1 cellular context compared by ENCODE assay signal in the genomic region with DNA sequence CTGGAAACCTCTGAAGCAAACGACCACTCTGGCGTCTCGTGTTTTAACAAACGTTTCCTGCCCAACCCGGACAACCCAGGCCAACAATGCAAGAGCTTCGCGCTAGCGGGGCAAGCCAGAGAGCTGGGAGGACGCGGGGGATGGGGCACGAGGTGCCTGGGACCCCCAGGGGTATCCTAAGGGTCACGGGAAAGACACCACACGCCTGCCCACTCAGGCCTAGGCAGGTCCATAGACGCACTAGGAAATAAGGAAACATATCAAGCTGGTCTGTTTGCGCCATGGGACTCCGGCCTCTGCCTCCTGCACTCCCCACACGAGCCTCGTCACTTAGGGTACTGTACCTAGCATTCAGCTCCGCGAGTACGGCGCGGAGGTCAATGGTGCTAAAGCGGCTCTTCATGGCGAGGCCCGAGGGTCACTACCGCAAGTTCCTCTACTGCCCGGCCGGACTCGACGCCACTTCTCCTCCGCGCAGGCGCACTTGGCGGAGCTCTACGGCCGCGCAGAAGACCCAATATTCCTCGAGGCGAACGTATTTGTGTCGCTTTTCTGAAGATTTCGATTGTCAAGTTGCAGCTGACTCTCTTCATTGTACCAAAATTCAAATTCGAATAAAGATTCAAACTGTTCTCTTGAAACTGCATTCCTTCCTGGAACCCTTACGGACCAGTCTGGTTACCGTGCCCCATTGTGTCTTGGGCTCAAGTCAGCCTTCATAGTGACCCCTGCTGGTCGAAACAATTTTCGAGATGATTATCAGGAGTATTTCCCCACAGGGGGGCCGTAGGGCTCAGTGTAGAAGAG.
A peak's percentile ranks its signal among the peaks of the same experiment; 100 is the strongest.
TF ChIP-seq lines count a peak whose summit lies in the region.

A gene with protein sequence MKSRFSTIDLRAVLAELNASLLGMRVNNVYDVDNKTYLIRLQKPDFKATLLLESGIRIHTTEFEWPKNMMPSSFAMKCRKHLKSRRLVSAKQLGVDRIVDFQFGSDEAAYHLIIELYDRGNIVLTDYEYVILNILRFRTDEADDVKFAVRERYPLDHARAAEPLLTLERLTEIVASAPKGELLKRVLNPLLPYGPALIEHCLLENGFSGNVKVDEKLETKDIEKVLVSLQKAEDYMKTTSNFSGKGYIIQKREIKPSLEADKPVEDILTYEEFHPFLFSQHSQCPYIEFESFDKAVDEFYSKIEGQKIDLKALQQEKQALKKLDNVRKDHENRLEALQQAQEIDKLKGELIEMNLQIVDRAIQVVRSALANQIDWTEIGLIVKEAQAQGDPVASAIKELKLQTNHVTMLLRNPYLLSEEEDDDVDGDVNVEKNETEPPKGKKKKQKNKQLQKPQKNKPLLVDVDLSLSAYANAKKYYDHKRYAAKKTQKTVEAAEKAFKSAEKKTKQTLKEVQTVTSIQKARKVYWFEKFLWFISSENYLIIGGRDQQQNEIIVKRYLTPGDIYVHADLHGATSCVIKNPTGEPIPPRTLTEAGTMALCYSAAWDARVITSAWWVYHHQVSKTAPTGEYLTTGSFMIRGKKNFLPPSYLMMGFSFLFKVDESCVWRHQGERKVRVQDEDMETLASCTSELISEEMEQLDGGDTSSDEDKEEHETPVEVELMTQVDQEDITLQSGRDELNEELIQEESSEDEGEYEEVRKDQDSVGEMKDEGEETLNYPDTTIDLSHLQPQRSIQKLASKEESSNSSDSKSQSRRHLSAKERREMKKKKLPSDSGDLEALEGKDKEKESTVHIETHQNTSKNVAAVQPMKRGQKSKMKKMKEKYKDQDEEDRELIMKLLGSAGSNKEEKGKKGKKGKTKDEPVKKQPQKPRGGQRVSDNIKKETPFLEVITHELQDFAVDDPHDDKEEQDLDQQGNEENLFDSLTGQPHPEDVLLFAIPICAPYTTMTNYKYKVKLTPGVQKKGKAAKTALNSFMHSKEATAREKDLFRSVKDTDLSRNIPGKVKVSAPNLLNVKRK (minus strand): TSS at position 438 of the 807 bp plus-strand sequence. CDS start 35 bp downstream, at position 403.

TF ChIP-seq in HepG2, 621 proteins besides CTCF, POLR2A, EP300 and RAD21 (continued from another document and continues in another):
- TF ChIP-seq, protein P1, sequence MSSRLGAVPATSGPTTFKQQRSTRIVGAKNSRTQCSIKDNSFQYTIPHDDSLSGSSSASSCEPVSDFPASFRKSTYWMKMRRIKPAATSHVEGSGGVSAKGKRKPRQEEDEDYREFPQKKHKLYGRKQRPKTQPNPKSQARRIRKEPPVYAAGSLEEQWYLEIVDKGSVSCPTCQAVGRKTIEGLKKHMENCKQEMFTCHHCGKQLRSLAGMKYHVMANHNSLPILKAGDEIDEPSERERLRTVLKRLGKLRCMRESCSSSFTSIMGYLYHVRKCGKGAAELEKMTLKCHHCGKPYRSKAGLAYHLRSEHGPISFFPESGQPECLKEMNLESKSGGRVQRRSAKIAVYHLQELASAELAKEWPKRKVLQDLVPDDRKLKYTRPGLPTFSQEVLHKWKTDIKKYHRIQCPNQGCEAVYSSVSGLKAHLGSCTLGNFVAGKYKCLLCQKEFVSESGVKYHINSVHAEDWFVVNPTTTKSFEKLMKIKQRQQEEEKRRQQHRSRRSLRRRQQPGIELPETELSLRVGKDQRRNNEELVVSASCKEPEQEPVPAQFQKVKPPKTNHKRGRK (CRISPR knock-in tag; IDR thresholded peaks at IDR 0.05) = no peak
- TF ChIP-seq JUNB (CRISPR knock-in tag; IDR thresholded peaks at IDR 0.05; ENCODE audit: borderline replicate concordance) (no peak), ZNF350 (CRISPR knock-in tag; IDR thresholded peaks at IDR 0.05; ENCODE audit: borderline replicate concordance, low read depth) (peak; percentile 81; the same call in 1 of the 2 replicates), ZNF891 (CRISPR knock-in tag; IDR thresholded peaks at IDR 0.05) (peak; percentile 66; the same call in 1 of the 2 replicates), ZNF781 (CRISPR knock-in tag; IDR thresholded peaks at IDR 0.05; ENCODE audit: borderline replicate concordance, not compliant biosample characterization) (peak; percentile 85), NFYC (CRISPR knock-in tag; IDR thresholded peaks at IDR 0.05) (no peak), NR1H2 (CRISPR knock-in tag; IDR thresholded peaks at IDR 0.05; ENCODE audit: borderline replicate concordance, low read depth) (peak; percentile 52; the same call in 1 of the 2 replicates), SIN3B (IDR thresholded peaks at IDR 0.05; ENCODE audit: low read length) (no peak; the same call in 1 of the 2 replicates), SMYD3 (CRISPR knock-in tag; IDR thresholded peaks at IDR 0.05) (peak; percentile 78; the same call in 1 of the 2 replicates), GATAD1 (CRISPR knock-in tag; IDR thresholded peaks at IDR 0.05) (peak; percentile 91), NFIC (IDR thresholded peaks at IDR 0.05; ENCODE audit: low read length) (no peak), MATR3 (CRISPR knock-in tag; IDR thresholded peaks at IDR 0.05) (no peak), NFRKB (IDR thresholded peaks at IDR 0.05) (no peak), ZNF274 (CRISPR knock-in tag; IDR thresholded peaks at IDR 0.05) (peak; percentile 93), TOE1 (CRISPR knock-in tag; IDR thresholded peaks at IDR 0.05) (no peak; the same call in 1 of the 2 replicates), ZBTB38 (CRISPR knock-in tag; IDR thresholded peaks at IDR 0.05) (peak; percentile 67), ZNF510 (CRISPR knock-in tag; IDR thresholded peaks at IDR 0.05; ENCODE audit: low read depth) (no peak), FLYWCH1 (CRISPR knock-in tag; IDR thresholded peaks at IDR 0.05) (no peak), ZNF563 (CRISPR knock-in tag; IDR thresholded peaks at IDR 0.05) (peak; percentile 90; the same call in 1 of the 2 replicates), CEBPG (CRISPR knock-in tag; IDR thresholded peaks at IDR 0.05) (no peak)
- TF ChIP-seq, protein P2, sequence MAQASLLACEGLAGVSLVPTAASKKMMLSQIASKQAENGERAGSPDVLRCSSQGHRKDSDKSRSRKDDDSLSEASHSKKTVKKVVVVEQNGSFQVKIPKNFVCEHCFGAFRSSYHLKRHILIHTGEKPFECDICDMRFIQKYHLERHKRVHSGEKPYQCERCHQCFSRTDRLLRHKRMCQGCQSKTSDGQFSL (CRISPR knock-in tag; IDR thresholded peaks at IDR 0.05) = no peak
- TF ChIP-seq, protein P3, sequence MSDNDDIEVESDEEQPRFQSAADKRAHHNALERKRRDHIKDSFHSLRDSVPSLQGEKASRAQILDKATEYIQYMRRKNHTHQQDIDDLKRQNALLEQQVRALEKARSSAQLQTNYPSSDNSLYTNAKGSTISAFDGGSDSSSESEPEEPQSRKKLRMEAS (IDR thresholded peaks at IDR 0.05) = peak; percentile 89
- TF ChIP-seq, protein P4, sequence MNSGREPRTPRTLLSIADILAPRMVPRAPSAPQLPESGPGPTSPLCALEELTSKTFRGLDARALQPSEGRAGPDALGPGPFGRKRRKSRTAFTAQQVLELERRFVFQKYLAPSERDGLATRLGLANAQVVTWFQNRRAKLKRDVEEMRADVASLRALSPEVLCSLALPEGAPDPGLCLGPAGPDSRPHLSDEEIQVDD (CRISPR knock-in tag; IDR thresholded peaks at IDR 0.05; ENCODE audit: borderline replicate concordance) = 0 out of 2 replicates have a peak, but pooled peaks have one; percentile 25
- TF ChIP-seq, protein P5, sequence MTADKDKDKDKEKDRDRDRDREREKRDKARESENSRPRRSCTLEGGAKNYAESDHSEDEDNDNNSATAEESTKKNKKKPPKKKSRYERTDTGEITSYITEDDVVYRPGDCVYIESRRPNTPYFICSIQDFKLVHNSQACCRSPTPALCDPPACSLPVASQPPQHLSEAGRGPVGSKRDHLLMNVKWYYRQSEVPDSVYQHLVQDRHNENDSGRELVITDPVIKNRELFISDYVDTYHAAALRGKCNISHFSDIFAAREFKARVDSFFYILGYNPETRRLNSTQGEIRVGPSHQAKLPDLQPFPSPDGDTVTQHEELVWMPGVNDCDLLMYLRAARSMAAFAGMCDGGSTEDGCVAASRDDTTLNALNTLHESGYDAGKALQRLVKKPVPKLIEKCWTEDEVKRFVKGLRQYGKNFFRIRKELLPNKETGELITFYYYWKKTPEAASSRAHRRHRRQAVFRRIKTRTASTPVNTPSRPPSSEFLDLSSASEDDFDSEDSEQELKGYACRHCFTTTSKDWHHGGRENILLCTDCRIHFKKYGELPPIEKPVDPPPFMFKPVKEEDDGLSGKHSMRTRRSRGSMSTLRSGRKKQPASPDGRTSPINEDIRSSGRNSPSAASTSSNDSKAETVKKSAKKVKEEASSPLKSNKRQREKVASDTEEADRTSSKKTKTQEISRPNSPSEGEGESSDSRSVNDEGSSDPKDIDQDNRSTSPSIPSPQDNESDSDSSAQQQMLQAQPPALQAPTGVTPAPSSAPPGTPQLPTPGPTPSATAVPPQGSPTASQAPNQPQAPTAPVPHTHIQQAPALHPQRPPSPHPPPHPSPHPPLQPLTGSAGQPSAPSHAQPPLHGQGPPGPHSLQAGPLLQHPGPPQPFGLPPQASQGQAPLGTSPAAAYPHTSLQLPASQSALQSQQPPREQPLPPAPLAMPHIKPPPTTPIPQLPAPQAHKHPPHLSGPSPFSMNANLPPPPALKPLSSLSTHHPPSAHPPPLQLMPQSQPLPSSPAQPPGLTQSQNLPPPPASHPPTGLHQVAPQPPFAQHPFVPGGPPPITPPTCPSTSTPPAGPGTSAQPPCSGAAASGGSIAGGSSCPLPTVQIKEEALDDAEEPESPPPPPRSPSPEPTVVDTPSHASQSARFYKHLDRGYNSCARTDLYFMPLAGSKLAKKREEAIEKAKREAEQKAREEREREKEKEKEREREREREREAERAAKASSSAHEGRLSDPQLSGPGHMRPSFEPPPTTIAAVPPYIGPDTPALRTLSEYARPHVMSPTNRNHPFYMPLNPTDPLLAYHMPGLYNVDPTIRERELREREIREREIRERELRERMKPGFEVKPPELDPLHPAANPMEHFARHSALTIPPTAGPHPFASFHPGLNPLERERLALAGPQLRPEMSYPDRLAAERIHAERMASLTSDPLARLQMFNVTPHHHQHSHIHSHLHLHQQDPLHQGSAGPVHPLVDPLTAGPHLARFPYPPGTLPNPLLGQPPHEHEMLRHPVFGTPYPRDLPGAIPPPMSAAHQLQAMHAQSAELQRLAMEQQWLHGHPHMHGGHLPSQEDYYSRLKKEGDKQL (CRISPR knock-in tag; IDR thresholded peaks at IDR 0.05; ENCODE audit: low read depth) = no peak
- TF ChIP-seq, protein P6, sequence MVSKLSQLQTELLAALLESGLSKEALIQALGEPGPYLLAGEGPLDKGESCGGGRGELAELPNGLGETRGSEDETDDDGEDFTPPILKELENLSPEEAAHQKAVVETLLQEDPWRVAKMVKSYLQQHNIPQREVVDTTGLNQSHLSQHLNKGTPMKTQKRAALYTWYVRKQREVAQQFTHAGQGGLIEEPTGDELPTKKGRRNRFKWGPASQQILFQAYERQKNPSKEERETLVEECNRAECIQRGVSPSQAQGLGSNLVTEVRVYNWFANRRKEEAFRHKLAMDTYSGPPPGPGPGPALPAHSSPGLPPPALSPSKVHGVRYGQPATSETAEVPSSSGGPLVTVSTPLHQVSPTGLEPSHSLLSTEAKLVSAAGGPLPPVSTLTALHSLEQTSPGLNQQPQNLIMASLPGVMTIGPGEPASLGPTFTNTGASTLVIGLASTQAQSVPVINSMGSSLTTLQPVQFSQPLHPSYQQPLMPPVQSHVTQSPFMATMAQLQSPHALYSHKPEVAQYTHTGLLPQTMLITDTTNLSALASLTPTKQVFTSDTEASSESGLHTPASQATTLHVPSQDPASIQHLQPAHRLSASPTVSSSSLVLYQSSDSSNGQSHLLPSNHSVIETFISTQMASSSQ (IDR thresholded peaks at IDR 0.05; ENCODE audit: low read depth) = no peak; the same call in 1 of the 2 replicates
- TF ChIP-seq, protein P6 (CRISPR knock-in tag; IDR thresholded peaks at IDR 0.05; ENCODE audit: borderline replicate concordance) = no peak
- TF ChIP-seq, protein P7, sequence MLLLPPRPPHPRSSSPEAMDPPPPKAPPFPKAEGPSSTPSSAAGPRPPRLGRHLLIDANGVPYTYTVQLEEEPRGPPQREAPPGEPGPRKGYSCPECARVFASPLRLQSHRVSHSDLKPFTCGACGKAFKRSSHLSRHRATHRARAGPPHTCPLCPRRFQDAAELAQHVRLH (CRISPR knock-in tag; IDR thresholded peaks at IDR 0.05; ENCODE audit: borderline replicate concordance, low read depth) = peak; percentile 76
- TF ChIP-seq, protein P8, sequence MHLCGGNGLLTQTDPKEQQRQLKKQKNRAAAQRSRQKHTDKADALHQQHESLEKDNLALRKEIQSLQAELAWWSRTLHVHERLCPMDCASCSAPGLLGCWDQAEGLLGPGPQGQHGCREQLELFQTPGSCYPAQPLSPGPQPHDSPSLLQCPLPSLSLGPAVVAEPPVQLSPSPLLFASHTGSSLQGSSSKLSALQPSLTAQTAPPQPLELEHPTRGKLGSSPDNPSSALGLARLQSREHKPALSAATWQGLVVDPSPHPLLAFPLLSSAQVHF (CRISPR knock-in tag; IDR thresholded peaks at IDR 0.05) = no peak
- TF ChIP-seq, protein P9, sequence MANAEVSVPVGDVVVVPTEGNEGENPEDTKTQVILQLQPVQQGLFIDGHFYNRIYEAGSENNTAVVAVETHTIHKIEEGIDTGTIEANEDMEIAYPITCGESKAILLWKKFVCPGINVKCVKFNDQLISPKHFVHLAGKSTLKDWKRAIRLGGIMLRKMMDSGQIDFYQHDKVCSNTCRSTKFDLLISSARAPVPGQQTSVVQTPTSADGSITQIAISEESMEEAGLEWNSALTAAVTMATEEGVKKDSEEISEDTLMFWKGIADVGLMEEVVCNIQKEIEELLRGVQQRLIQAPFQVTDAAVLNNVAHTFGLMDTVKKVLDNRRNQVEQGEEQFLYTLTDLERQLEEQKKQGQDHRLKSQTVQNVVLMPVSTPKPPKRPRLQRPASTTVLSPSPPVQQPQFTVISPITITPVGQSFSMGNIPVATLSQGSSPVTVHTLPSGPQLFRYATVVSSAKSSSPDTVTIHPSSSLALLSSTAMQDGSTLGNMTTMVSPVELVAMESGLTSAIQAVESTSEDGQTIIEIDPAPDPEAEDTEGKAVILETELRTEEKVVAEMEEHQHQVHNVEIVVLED (CRISPR knock-in tag; IDR thresholded peaks at IDR 0.05; ENCODE audit: borderline replicate concordance) = peak; percentile 72; the same call in 1 of the 2 replicates
- TF ChIP-seq, protein P10, sequence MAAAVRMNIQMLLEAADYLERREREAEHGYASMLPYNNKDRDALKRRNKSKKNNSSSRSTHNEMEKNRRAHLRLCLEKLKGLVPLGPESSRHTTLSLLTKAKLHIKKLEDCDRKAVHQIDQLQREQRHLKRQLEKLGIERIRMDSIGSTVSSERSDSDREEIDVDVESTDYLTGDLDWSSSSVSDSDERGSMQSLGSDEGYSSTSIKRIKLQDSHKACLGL (CRISPR knock-in tag; IDR thresholded peaks at IDR 0.05) = peak; percentile 71
